In the genomic region with DNA sequence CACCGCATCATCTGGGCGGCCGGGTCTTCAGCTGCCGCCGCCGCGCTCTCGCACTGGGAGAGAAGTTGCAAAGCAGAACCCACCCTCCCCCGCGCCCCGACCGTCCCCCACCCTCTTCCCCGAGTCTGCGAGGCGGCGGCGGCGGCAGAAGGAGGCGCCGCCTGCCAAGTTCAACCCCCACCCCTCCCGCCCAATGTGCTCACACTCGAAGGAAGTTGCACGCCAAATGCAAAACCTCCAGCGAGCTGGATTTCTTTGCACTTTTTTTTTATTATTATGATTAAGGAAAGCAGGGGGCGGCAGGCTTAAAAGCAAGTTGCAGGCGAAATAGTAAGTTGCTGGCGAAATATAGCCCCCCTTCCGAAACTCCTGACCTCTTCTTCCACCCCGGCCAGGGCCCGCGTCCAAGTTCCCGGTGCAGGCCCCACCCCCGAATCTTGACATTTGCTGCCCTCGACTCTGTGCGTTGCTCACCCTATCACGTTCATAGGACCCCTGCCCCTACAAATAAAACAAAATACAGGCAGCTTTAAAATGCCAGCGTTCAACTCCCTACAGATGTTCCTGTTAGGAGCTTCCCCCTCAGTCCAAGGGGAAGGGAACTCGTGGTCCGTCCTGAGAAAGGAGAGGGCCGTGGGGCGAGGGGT, we compare ENCODE assay signal across 8 cellular contexts. TPM values are rescaled to one million over a fixed set of nuclear protein-coding genes. Genes with fewer than 3 reads are reported as not detected.
DNase-seq lines count a peak whose midpoint lies in the region; ATAC-seq and TF ChIP-seq lines count a peak whose summit lies in the region.

No MANE protein-coding gene starts in this region.

- no peaks in the 10 kb centered on the region for H3K36me3 ChIP-seq in kidney epithelial cell (ENCODE audit: control insufficient read depth, insufficient read depth, low read length)

- no peaks in the 10 kb centered on the region for H3K27me3 ChIP-seq in kidney epithelial cell (ENCODE audit: control insufficient read depth, insufficient read depth, low read length)

- ATAC-seq in GM18498 (IDR thresholded peaks at IDR 0.05; ENCODE audit: unreplicated experiment) = peak; percentile 20
- peak; percentile 14 for ATAC-seq in HG02798 (IDR thresholded peaks at IDR 0.05; ENCODE audit: poor library complexity, unreplicated experiment)

- peak; percentile 73 for DNase-seq in NCI-H2171 (lab: John Stamatoyannopoulos, UW)
- peak; percentile 66 for DNase-seq in activated CD4-positive, CD25-positive, alpha-beta regulatory T cell treated with anti-CD3 and anti-CD28 coated beads, Interleukin-2, amount 50 U/mL, for 72 hours
- DNase-seq in central memory CD4-positive, alpha-beta T cell = peak; percentile 75
- no peak for DNase-seq in kidney epithelial cell (ENCODE audit: low read depth)
- DNase-seq in stimulated activated CD4-positive, alpha-beta T cell treated with anti-CD3 and anti-CD28 coated beads, Interleukin-12 subunit alpha, Interleukin-12 subunit beta, amount 100 ng/mL, for 48 hours (ENCODE audit: low read depth in 2 of 3, low spot score in 1 of 3) = peak; percentile 46 to 67 (median 55)
- DNase-seq in NCI-H2107 (lab: John Stamatoyannopoulos, UW) = no peak

- H3K4me3 ChIP-seq in kidney epithelial cell (ENCODE audit: low read depth, low read length) = peak overlapping the region; percentile 88

- TF ChIP-seq CTCF in kidney epithelial cell (IDR thresholded peaks at IDR 0.05; ENCODE audit: insufficient read depth, low read length, poor library complexity, severe bottlenecking) = no peak

RNA-seq across cellular contexts. Expression of a gene that starts 1.1 kb away (rescaled TPM):
- 18.3 and 25.3 TPM in 2 replicates for total RNA-seq in kidney epithelial cell

Comparison
In these comparisons a context has a peak if more than half of its experiments do, and no peak if none do; other contexts are left out.
1. DNase-seq: peak in NCI-H2171 (single experiment), activated CD4-positive, CD25-positive, alpha-beta regulatory T cell treated with anti-CD3 and anti-CD28 coated beads, Interleukin-2, amount 50 U/mL, for 72 hours (single experiment), central memory CD4-positive, alpha-beta T cell (single experiment) and stimulated activated CD4-positive, alpha-beta T cell treated with anti-CD3 and anti-CD28 coated beads, Interleukin-12 subunit alpha, Interleukin-12 subunit beta, amount 100 ng/mL, for 48 hours (3 of 3); none in kidney epithelial cell (single experiment) and NCI-H2107 (single experiment).